ENCODE assay signal across 1 cellular context in genomic region chr15:51390932-51391432, GRCh38.
TF ChIP-seq lines count a peak whose summit lies in the region.

No MANE protein-coding gene starts in this region.

TF ChIP-seq in GM23338, 12 proteins besides CTCF, POLR2A, EP300 and RAD21 (continued from another document):
- TF ChIP-seq ZNF462 (CRISPR knock-in tag; IDR thresholded peaks at IDR 0.05) (no peak), NANOG (IDR thresholded peaks at IDR 0.05; ENCODE audit: borderline replicate concordance) (no peak), CREB1 (CRISPR knock-in tag; IDR thresholded peaks at IDR 0.05; ENCODE audit: low read depth) (no peak), STAT1 (IDR thresholded peaks at IDR 0.05; ENCODE audit: unreplicated experiment) (no peak), ZNF331 (CRISPR knock-in tag; IDR thresholded peaks at IDR 0.05; ENCODE audit: low read depth) (no peak), EZH2phosphoT487 (IDR thresholded peaks at IDR 0.05; ENCODE audit: unreplicated experiment) (no peak), JUNB (IDR thresholded peaks at IDR 0.05; ENCODE audit: unreplicated experiment) (no peak), ETS1 (IDR thresholded peaks at IDR 0.05) (no peak)
TF ChIP-seq in GM23338: peak in this region for 0.
